In the genomic region with DNA sequence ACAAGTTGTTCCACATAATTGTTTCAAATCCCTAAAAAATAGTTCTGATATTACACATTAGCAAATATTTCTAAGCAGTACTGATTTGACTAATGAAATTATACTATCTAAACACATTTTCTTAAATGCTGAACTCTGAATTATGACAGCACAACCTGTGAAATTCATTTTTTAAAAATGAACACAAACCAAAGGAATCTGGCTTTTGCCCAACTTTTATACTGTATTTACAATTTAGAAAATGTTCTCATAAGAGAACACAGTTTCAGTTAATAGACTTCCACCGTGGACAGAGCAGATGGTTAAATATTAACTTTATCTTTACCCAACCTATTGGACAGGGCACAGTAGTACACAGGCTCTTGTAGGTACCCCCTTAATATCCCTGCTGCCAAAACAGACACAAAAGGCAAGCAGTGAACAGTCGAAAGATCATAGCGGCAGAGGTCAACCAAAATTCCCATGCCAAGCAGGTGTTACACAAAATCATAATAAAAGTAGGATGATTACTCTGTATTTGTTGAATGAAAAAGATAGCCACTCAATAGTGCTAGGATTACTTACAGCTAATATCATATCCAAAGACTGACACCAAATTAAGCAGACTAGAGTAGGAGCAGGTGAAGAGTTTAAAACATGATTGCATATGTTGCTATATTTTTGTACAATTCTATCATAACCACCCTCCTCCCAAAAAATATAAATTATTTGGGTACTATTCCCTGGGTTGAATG, we compare ENCODE assay signal across 2 cellular contexts.
TF ChIP-seq lines count a peak whose summit lies in the region.

No MANE protein-coding gene starts in this region.

TF ChIP-seq in A549, 52 proteins besides CTCF, POLR2A, EP300 and RAD21:
- TF ChIP-seq POLR2AphosphoS2 (conservative IDR thresholded peaks at IDR 0.05; ENCODE audit: low read length) = no peak
- TF ChIP-seq, protein P1, sequence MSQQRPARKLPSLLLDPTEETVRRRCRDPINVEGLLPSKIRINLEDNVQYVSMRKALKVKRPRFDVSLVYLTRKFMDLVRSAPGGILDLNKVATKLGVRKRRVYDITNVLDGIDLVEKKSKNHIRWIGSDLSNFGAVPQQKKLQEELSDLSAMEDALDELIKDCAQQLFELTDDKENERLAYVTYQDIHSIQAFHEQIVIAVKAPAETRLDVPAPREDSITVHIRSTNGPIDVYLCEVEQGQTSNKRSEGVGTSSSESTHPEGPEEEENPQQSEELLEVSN (IDR thresholded peaks at IDR 0.05; ENCODE audit: borderline replicate concordance, low read depth) = no peak
- no peak for TF ChIP-seq KDM5A (IDR thresholded peaks at IDR 0.05)
- no peak for TF ChIP-seq SREBF2 (IDR thresholded peaks at IDR 0.05)
- no peak for TF ChIP-seq MYC (IDR thresholded peaks at IDR 0.05; ENCODE audit: borderline replicate concordance, low read length)
- TF ChIP-seq GATA3 (IDR thresholded peaks at IDR 0.05; ENCODE audit: borderline replicate concordance) = no peak
- TF ChIP-seq ZNF302 (CRISPR knock-in tag; IDR thresholded peaks at IDR 0.05) = no peak
- TF ChIP-seq PHF8 (IDR thresholded peaks at IDR 0.05; ENCODE audit: borderline replicate concordance, low read depth) = no peak
- TF ChIP-seq, protein P2, sequence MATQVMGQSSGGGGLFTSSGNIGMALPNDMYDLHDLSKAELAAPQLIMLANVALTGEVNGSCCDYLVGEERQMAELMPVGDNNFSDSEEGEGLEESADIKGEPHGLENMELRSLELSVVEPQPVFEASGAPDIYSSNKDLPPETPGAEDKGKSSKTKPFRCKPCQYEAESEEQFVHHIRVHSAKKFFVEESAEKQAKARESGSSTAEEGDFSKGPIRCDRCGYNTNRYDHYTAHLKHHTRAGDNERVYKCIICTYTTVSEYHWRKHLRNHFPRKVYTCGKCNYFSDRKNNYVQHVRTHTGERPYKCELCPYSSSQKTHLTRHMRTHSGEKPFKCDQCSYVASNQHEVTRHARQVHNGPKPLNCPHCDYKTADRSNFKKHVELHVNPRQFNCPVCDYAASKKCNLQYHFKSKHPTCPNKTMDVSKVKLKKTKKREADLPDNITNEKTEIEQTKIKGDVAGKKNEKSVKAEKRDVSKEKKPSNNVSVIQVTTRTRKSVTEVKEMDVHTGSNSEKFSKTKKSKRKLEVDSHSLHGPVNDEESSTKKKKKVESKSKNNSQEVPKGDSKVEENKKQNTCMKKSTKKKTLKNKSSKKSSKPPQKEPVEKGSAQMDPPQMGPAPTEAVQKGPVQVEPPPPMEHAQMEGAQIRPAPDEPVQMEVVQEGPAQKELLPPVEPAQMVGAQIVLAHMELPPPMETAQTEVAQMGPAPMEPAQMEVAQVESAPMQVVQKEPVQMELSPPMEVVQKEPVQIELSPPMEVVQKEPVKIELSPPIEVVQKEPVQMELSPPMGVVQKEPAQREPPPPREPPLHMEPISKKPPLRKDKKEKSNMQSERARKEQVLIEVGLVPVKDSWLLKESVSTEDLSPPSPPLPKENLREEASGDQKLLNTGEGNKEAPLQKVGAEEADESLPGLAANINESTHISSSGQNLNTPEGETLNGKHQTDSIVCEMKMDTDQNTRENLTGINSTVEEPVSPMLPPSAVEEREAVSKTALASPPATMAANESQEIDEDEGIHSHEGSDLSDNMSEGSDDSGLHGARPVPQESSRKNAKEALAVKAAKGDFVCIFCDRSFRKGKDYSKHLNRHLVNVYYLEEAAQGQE (IDR thresholded peaks at IDR 0.05) = no peak
- TF ChIP-seq, protein P3, sequence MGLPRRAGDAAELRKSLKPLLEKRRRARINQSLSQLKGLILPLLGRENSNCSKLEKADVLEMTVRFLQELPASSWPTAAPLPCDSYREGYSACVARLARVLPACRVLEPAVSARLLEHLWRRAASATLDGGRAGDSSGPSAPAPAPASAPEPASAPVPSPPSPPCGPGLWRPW (IDR thresholded peaks at IDR 0.05) = no peak

TF ChIP-seq in IMR-90, 13 proteins besides CTCF, POLR2A, EP300 and RAD21:
- TF ChIP-seq MAZ (IDR thresholded peaks at IDR 0.05; ENCODE audit: borderline replicate concordance, low read depth, low read length) (no peak), NFE2L2 (IDR thresholded peaks at IDR 0.05; ENCODE audit: low read depth, low read length) (no peak), RCOR1 (IDR thresholded peaks at IDR 0.05; ENCODE audit: insufficient replicate concordance, low read length) (no peak), RFX5 (IDR thresholded peaks at IDR 0.05; ENCODE audit: low read depth, low read length) (no peak), FOS (IDR thresholded peaks at IDR 0.05; ENCODE audit: low read depth, low read length) (no peak)
- TF ChIP-seq, protein P4, sequence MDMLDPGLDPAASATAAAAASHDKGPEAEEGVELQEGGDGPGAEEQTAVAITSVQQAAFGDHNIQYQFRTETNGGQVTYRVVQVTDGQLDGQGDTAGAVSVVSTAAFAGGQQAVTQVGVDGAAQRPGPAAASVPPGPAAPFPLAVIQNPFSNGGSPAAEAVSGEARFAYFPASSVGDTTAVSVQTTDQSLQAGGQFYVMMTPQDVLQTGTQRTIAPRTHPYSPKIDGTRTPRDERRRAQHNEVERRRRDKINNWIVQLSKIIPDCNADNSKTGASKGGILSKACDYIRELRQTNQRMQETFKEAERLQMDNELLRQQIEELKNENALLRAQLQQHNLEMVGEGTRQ (IDR thresholded peaks at IDR 0.05; ENCODE audit: low read depth, low read length) = no peak
- TF ChIP-seq, protein P5, sequence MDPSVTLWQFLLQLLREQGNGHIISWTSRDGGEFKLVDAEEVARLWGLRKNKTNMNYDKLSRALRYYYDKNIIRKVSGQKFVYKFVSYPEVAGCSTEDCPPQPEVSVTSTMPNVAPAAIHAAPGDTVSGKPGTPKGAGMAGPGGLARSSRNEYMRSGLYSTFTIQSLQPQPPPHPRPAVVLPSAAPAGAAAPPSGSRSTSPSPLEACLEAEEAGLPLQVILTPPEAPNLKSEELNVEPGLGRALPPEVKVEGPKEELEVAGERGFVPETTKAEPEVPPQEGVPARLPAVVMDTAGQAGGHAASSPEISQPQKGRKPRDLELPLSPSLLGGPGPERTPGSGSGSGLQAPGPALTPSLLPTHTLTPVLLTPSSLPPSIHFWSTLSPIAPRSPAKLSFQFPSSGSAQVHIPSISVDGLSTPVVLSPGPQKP (IDR thresholded peaks at IDR 0.05; ENCODE audit: borderline replicate concordance, low read depth, low read length) = no peak
